Comparison of ENCODE assay signal across 1 cellular context in the genomic region with DNA sequence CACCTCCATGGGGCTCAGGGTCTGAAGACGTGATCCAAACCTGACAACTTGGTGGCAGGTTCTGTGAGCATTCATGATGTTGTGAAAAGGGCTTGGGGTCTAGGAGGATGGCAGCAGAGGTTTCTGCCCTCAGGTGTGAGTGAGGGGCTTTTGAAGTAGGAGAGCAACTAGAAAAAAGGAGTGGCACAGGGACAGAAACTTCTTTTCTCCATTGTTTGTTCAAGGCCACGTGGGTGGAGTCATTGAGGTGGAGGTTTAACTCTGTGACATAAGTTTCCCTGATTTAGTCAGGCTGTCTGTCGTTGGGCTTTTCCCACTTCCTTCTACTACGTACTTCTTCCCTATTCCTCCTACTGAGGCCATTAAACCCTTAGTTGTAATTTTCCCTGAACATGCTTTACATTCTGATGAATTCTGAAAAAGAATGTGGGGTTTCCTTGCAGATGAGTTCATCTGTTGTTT.
TF ChIP-seq lines count a peak whose summit lies in the region.

No MANE protein-coding gene starts in this region.

TF ChIP-seq in K562, 482 proteins besides CTCF, POLR2A, EP300 and RAD21 (continues in another document):
- TF ChIP-seq SMAD4 (CRISPR knock-in tag; conservative IDR thresholded peaks at IDR 0.05) (0 out of 2 replicates have a peak, but pooled peaks have one; percentile 40), ADNP (tag; IDR thresholded peaks at IDR 0.05) (no peak), FOXA3 (CRISPR knock-in tag; conservative IDR thresholded peaks at IDR 0.05 in 1 of 2, IDR thresholded peaks at IDR 0.05 in 1 of 2) (peak in 1 of 2 experiments; percentile 62; a peak in 2 of 4 replicates), DMBX1 (CRISPR knock-in tag; IDR thresholded peaks at IDR 0.05; ENCODE audit: borderline replicate concordance) (peak; percentile 76; the same call in 1 of the 2 replicates), TAF7 (tag; IDR thresholded peaks at IDR 0.05) (no peak), RAD51 (IDR thresholded peaks at IDR 0.05; ENCODE audit: borderline replicate concordance, low read depth) (peak; percentile 30; the same call in 1 of the 2 replicates), ZNF668 (CRISPR knock-in tag; IDR thresholded peaks at IDR 0.05) (no peak), CBX3 (IDR thresholded peaks at IDR 0.05; ENCODE audit: borderline replicate concordance in 1 of 2, low read length in 2 of 2) (no peak), HDAC6 (IDR thresholded peaks at IDR 0.05; ENCODE audit: low read depth, low read length) (no peak), HDAC1 (IDR thresholded peaks at IDR 0.05) (peak in 1 of 2 experiments; percentile 42; a peak in 1 of 4 replicates), ZNF75A (CRISPR knock-in tag; IDR thresholded peaks at IDR 0.05) (peak; percentile 86), NR4A1 (CRISPR knock-in tag; IDR thresholded peaks at IDR 0.05) (no peak), NR4A1 (tag; IDR thresholded peaks at IDR 0.05) (no peak), ZNF695 (CRISPR knock-in tag; IDR thresholded peaks at IDR 0.05) (no peak), TBP (optimal IDR thresholded peaks at IDR 0.05; ENCODE audit: low read depth, low read length) (peak; percentile 30), L3MBTL2 (IDR thresholded peaks at IDR 0.05) (peak; percentile 64), ZNF766 (CRISPR knock-in tag; conservative IDR thresholded peaks at IDR 0.05) (0 out of 2 replicates have a peak, but pooled peaks have one; percentile 32), SRSF1 (IDR thresholded peaks at IDR 0.05; ENCODE audit: low read depth, low read length) (no peak), CBX1 (IDR thresholded peaks at IDR 0.05; ENCODE audit: low read depth) (no peak), PTBP1 (IDR thresholded peaks at IDR 0.05; ENCODE audit: low read depth, low read length) (no peak), ZNF140 (CRISPR knock-in tag; IDR thresholded peaks at IDR 0.05) (no peak), SPI1 (IDR thresholded peaks at IDR 0.05; ENCODE audit: borderline replicate concordance, low read depth, low read length) (peak; percentile 43; the same call in 1 of the 2 replicates), SRSF3 (IDR thresholded peaks at IDR 0.05; ENCODE audit: insufficient read depth, low read length) (no peak)
- TF ChIP-seq, protein P1, sequence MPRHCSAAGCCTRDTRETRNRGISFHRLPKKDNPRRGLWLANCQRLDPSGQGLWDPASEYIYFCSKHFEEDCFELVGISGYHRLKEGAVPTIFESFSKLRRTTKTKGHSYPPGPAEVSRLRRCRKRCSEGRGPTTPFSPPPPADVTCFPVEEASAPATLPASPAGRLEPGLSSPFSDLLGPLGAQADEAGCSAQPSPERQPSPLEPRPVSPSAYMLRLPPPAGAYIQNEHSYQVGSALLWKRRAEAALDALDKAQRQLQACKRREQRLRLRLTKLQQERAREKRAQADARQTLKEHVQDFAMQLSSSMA (CRISPR knock-in tag; IDR thresholded peaks at IDR 0.05) = no peak
- TF ChIP-seq, protein P2, sequence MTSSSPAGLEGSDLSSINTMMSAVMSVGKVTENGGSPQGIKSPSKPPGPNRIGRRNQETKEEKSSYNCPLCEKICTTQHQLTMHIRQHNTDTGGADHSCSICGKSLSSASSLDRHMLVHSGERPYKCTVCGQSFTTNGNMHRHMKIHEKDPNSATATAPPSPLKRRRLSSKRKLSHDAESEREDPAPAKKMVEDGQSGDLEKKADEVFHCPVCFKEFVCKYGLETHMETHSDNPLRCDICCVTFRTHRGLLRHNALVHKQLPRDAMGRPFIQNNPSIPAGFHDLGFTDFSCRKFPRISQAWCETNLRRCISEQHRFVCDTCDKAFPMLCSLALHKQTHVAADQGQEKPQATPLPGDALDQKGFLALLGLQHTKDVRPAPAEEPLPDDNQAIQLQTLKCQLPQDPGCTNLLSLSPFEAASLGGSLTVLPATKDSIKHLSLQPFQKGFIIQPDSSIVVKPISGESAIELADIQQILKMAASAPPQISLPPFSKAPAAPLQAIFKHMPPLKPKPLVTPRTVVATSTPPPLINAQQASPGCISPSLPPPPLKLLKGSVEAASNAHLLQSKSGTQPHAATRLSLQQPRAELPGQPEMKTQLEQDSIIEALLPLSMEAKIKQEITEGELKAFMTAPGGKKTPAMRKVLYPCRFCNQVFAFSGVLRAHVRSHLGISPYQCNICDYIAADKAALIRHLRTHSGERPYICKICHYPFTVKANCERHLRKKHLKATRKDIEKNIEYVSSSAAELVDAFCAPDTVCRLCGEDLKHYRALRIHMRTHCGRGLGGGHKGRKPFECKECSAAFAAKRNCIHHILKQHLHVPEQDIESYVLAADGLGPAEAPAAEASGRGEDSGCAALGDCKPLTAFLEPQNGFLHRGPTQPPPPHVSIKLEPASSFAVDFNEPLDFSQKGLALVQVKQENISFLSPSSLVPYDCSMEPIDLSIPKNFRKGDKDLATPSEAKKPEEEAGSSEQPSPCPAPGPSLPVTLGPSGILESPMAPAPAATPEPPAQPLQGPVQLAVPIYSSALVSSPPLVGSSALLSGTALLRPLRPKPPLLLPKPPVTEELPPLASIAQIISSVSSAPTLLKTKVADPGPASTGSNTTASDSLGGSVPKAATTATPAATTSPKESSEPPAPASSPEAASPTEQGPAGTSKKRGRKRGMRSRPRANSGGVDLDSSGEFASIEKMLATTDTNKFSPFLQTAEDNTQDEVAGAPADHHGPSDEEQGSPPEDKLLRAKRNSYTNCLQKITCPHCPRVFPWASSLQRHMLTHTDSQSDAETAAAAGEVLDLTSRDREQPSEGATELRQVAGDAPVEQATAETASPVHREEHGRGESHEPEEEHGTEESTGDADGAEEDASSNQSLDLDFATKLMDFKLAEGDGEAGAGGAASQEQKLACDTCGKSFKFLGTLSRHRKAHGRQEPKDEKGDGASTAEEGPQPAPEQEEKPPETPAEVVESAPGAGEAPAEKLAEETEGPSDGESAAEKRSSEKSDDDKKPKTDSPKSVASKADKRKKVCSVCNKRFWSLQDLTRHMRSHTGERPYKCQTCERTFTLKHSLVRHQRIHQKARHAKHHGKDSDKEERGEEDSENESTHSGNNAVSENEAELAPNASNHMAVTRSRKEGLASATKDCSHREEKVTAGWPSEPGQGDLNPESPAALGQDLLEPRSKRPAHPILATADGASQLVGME (CRISPR knock-in tag; IDR thresholded peaks at IDR 0.05) = no peak
- TF ChIP-seq, protein P3, sequence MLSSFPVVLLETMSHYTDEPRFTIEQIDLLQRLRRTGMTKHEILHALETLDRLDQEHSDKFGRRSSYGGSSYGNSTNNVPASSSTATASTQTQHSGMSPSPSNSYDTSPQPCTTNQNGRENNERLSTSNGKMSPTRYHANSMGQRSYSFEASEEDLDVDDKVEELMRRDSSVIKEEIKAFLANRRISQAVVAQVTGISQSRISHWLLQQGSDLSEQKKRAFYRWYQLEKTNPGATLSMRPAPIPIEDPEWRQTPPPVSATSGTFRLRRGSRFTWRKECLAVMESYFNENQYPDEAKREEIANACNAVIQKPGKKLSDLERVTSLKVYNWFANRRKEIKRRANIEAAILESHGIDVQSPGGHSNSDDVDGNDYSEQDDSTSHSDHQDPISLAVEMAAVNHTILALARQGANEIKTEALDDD (IDR thresholded peaks at IDR 0.05) = 0 out of 2 replicates have a peak, but pooled peaks have one; percentile 20
- TF ChIP-seq, protein P4, sequence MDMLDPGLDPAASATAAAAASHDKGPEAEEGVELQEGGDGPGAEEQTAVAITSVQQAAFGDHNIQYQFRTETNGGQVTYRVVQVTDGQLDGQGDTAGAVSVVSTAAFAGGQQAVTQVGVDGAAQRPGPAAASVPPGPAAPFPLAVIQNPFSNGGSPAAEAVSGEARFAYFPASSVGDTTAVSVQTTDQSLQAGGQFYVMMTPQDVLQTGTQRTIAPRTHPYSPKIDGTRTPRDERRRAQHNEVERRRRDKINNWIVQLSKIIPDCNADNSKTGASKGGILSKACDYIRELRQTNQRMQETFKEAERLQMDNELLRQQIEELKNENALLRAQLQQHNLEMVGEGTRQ (CRISPR knock-in tag; IDR thresholded peaks at IDR 0.05) = 0 out of 2 replicates have a peak, but pooled peaks have one; percentile 49
- TF ChIP-seq, protein P5, sequence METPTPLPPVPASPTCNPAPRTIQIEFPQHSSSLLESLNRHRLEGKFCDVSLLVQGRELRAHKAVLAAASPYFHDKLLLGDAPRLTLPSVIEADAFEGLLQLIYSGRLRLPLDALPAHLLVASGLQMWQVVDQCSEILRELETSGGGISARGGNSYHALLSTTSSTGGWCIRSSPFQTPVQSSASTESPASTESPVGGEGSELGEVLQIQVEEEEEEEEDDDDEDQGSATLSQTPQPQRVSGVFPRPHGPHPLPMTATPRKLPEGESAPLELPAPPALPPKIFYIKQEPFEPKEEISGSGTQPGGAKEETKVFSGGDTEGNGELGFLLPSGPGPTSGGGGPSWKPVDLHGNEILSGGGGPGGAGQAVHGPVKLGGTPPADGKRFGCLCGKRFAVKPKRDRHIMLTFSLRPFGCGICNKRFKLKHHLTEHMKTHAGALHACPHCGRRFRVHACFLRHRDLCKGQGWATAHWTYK (CRISPR knock-in tag; IDR thresholded peaks at IDR 0.05) = no peak
- TF ChIP-seq, protein P6, sequence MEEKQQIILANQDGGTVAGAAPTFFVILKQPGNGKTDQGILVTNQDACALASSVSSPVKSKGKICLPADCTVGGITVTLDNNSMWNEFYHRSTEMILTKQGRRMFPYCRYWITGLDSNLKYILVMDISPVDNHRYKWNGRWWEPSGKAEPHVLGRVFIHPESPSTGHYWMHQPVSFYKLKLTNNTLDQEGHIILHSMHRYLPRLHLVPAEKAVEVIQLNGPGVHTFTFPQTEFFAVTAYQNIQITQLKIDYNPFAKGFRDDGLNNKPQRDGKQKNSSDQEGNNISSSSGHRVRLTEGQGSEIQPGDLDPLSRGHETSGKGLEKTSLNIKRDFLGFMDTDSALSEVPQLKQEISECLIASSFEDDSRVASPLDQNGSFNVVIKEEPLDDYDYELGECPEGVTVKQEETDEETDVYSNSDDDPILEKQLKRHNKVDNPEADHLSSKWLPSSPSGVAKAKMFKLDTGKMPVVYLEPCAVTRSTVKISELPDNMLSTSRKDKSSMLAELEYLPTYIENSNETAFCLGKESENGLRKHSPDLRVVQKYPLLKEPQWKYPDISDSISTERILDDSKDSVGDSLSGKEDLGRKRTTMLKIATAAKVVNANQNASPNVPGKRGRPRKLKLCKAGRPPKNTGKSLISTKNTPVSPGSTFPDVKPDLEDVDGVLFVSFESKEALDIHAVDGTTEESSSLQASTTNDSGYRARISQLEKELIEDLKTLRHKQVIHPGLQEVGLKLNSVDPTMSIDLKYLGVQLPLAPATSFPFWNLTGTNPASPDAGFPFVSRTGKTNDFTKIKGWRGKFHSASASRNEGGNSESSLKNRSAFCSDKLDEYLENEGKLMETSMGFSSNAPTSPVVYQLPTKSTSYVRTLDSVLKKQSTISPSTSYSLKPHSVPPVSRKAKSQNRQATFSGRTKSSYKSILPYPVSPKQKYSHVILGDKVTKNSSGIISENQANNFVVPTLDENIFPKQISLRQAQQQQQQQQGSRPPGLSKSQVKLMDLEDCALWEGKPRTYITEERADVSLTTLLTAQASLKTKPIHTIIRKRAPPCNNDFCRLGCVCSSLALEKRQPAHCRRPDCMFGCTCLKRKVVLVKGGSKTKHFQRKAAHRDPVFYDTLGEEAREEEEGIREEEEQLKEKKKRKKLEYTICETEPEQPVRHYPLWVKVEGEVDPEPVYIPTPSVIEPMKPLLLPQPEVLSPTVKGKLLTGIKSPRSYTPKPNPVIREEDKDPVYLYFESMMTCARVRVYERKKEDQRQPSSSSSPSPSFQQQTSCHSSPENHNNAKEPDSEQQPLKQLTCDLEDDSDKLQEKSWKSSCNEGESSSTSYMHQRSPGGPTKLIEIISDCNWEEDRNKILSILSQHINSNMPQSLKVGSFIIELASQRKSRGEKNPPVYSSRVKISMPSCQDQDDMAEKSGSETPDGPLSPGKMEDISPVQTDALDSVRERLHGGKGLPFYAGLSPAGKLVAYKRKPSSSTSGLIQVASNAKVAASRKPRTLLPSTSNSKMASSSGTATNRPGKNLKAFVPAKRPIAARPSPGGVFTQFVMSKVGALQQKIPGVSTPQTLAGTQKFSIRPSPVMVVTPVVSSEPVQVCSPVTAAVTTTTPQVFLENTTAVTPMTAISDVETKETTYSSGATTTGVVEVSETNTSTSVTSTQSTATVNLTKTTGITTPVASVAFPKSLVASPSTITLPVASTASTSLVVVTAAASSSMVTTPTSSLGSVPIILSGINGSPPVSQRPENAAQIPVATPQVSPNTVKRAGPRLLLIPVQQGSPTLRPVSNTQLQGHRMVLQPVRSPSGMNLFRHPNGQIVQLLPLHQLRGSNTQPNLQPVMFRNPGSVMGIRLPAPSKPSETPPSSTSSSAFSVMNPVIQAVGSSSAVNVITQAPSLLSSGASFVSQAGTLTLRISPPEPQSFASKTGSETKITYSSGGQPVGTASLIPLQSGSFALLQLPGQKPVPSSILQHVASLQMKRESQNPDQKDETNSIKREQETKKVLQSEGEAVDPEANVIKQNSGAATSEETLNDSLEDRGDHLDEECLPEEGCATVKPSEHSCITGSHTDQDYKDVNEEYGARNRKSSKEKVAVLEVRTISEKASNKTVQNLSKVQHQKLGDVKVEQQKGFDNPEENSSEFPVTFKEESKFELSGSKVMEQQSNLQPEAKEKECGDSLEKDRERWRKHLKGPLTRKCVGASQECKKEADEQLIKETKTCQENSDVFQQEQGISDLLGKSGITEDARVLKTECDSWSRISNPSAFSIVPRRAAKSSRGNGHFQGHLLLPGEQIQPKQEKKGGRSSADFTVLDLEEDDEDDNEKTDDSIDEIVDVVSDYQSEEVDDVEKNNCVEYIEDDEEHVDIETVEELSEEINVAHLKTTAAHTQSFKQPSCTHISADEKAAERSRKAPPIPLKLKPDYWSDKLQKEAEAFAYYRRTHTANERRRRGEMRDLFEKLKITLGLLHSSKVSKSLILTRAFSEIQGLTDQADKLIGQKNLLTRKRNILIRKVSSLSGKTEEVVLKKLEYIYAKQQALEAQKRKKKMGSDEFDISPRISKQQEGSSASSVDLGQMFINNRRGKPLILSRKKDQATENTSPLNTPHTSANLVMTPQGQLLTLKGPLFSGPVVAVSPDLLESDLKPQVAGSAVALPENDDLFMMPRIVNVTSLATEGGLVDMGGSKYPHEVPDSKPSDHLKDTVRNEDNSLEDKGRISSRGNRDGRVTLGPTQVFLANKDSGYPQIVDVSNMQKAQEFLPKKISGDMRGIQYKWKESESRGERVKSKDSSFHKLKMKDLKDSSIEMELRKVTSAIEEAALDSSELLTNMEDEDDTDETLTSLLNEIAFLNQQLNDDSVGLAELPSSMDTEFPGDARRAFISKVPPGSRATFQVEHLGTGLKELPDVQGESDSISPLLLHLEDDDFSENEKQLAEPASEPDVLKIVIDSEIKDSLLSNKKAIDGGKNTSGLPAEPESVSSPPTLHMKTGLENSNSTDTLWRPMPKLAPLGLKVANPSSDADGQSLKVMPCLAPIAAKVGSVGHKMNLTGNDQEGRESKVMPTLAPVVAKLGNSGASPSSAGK (IDR thresholded peaks at IDR 0.05) = peak; percentile 48
